In genomic region chr6:143762126-143762525, GRCh38 we compare ENCODE assay signal across 15 cellular contexts.
DNase-seq lines count a peak whose midpoint lies in the region; ATAC-seq lines count a peak whose summit lies in the region.
"Had no signal": no experiment of that assay in that cellular context is flagged by ENCODE, and none has a peak within 500 bp of the region (broad histone marks: within the 10 kb centered on the region; RNA-seq: fewer than 3 reads in every experiment).

No MANE protein-coding gene starts in this region.

- in situ Hi-C loops in SK-MEL-5 (cut with HindIII; ENCODE audit: low pct_unique_long_range_greater_than_20kb, low sequenced_read_pairs): no loop called here

- ATAC-seq in HG03108 (IDR thresholded peaks at IDR 0.05; ENCODE audit: unreplicated experiment): no peak
- ATAC-seq: GM23338, HCT116 had no signal

- peak; percentile 6 for DNase-seq in HCEC 1CT
- peak; percentile 5 for DNase-seq in SK-MEL-5 (ENCODE audit: low read depth, low spot score)
- peak; percentile 73 for DNase-seq in foreskin melanocyte
- DNase-seq in stromal cell of bone marrow (ENCODE audit: low read depth): peak; percentile 51
- no peak for DNase-seq in activated CD8-positive, alpha-beta memory T cell treated with anti-CD3 and anti-CD28 coated beads, Interleukin-2, amount 50 U/mL, for 4 hours
- DNase-seq in NCI-H2196 treated with DMSO at 0.1 percent for 48 hours (lab: John Stamatoyannopoulos, UW; ENCODE audit: unreplicated experiment): no peak
- DNase-seq: 8988T; CD4-positive, alpha-beta memory T cell; DMS153; DMS79; GDM1; HFFc6 had no signal

Comparison
In these comparisons a context has a peak if more than half of its experiments do, and no peak if none do; other contexts are left out.
1. DNase-seq: peak in HCEC 1CT (single experiment), SK-MEL-5 (single experiment), foreskin melanocyte (single experiment) and stromal cell of bone marrow (single experiment); none in activated CD8-positive, alpha-beta memory T cell treated with anti-CD3 and anti-CD28 coated beads, Interleukin-2, amount 50 U/mL, for 4 hours (single experiment) and NCI-H2196 treated with DMSO at 0.1 percent for 48 hours (single experiment).